ENCODE assay signal across 1 cellular context in the genomic region with DNA sequence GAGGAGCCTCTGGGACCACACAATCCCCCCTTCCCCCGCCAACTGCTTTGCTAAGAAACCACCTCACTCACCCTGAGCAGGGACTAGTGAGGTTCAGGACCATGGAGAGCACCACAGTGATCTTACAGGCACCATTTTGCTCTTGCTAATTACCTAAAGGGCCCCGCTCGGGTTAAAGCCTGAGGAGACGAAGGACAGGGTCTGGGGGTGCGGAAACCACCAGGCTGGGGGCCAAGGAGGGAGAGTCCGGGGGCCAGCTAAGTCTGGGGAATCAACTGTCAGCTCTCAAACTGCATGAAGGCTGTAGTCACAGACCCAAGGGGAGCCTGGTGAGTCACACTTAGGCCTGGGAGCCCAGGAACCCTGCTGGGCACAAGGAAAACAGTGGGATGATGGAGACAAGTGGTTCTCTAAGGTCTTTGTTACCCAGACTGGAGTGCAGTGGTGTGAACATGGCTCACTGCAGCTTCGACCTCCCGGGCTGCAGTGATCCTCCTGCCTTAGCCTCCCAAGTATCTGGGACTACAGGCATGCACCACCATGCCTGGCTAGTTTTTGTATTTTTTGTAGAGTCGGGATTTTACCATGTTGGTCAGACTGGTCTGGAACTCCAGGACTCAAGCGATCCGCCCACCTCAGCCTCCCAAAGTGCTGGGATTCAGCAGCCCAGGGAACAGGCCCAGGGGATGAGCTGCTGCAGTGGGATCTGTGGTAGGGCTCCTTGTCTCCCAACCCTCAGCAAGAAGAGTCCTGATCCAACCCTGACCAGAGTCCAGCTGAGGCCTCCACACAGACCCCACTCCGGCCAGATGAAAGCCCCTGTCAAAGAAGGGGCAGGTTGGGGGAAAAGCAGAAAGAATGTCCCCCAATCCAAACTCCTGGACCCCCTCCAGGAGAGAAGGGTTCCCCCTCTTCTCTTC.
TF ChIP-seq lines count a peak whose summit lies in the region.

No MANE protein-coding gene starts in this region.

TF ChIP-seq in GM12878, 131 proteins besides CTCF, POLR2A, EP300 and RAD21:
- TF ChIP-seq, protein P1, sequence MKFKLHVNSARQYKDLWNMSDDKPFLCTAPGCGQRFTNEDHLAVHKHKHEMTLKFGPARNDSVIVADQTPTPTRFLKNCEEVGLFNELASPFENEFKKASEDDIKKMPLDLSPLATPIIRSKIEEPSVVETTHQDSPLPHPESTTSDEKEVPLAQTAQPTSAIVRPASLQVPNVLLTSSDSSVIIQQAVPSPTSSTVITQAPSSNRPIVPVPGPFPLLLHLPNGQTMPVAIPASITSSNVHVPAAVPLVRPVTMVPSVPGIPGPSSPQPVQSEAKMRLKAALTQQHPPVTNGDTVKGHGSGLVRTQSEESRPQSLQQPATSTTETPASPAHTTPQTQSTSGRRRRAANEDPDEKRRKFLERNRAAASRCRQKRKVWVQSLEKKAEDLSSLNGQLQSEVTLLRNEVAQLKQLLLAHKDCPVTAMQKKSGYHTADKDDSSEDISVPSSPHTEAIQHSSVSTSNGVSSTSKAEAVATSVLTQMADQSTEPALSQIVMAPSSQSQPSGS (IDR thresholded peaks at IDR 0.05; ENCODE audit: low read length) = no peak
- TF ChIP-seq ZNF622 (IDR thresholded peaks at IDR 0.05) (no peak), GATAD2B (conservative IDR thresholded peaks at IDR 0.05; ENCODE audit: low read depth) (no peak), YY1 (IDR thresholded peaks at IDR 0.05; ENCODE audit: low read depth, low read length) (peak; percentile 81)
- TF ChIP-seq, protein P2, sequence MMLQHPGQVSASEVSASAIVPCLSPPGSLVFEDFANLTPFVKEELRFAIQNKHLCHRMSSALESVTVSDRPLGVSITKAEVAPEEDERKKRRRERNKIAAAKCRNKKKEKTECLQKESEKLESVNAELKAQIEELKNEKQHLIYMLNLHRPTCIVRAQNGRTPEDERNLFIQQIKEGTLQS (IDR thresholded peaks at IDR 0.05; ENCODE audit: borderline replicate concordance, extremely low read depth, low read depth, low read length) = no peak
- TF ChIP-seq, protein P3, sequence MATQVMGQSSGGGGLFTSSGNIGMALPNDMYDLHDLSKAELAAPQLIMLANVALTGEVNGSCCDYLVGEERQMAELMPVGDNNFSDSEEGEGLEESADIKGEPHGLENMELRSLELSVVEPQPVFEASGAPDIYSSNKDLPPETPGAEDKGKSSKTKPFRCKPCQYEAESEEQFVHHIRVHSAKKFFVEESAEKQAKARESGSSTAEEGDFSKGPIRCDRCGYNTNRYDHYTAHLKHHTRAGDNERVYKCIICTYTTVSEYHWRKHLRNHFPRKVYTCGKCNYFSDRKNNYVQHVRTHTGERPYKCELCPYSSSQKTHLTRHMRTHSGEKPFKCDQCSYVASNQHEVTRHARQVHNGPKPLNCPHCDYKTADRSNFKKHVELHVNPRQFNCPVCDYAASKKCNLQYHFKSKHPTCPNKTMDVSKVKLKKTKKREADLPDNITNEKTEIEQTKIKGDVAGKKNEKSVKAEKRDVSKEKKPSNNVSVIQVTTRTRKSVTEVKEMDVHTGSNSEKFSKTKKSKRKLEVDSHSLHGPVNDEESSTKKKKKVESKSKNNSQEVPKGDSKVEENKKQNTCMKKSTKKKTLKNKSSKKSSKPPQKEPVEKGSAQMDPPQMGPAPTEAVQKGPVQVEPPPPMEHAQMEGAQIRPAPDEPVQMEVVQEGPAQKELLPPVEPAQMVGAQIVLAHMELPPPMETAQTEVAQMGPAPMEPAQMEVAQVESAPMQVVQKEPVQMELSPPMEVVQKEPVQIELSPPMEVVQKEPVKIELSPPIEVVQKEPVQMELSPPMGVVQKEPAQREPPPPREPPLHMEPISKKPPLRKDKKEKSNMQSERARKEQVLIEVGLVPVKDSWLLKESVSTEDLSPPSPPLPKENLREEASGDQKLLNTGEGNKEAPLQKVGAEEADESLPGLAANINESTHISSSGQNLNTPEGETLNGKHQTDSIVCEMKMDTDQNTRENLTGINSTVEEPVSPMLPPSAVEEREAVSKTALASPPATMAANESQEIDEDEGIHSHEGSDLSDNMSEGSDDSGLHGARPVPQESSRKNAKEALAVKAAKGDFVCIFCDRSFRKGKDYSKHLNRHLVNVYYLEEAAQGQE (IDR thresholded peaks at IDR 0.05; ENCODE audit: low read depth, low read length) = peak; percentile 97
